Comparison of ENCODE assay signal across 2 cellular contexts in the genomic region with DNA sequence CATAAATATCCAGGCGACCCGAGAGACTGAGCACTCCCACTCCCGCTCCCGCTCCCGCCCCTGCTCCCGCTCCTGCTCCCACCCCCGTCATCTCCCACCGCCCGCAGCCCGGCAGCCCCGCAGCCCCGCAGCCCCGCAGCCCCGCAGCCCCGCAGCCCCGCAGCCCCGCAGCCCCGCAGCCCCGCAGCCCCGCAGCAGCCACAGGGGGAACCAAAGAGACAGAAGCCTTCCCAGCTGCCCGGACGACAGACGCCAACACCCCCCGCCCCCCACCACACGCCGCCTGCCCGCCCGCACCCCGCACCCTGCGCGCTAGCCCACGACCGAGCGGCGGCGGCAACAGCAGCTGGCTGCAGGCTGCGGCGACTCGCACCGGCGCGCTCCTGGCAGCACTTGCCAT. TPM values are rescaled to one million over a fixed set of nuclear protein-coding genes. Genes with fewer than 3 reads are reported as not detected.
"Had no signal": no experiment of that assay in that cellular context is flagged by ENCODE, and none has a peak within 500 bp of the region (broad histone marks: within the 10 kb centered on the region; RNA-seq: fewer than 3 reads in every experiment).

Gene PABPC1L2B (plus strand): TSS at position 301 of the 400 bp plus-strand sequence. CDS start 704 bp downstream, outside the sequence.

RNA-seq across cellular contexts. Expression of gene PABPC1L2B, which starts in this region (rescaled TPM):
- total RNA-seq: G401, GM12878 had no signal
- polyA plus RNA-seq: GM12878 had no signal
